In genomic region chr4:13542577-13543042, GRCh38 we compare ENCODE assay signal across 13 cellular contexts. TPM values are rescaled to one million over a fixed set of nuclear protein-coding genes. Genes with fewer than 3 reads are reported as not detected.
DNase-seq lines count a peak whose midpoint lies in the region; FAIRE-seq and TF ChIP-seq lines count a peak whose summit lies in the region.
"Had no signal": no experiment of that assay in that cellular context is flagged by ENCODE, and none has a peak within 500 bp of the region (broad histone marks: within the 10 kb centered on the region; RNA-seq: fewer than 3 reads in every experiment).

No MANE protein-coding gene starts in this region.

- no peak overlapping the region for H2BK5ac ChIP-seq in H1 (ENCODE audit: low read depth, low read length)

- H3K79me1 ChIP-seq in H1 (ENCODE audit: low read depth, low read length): no peaks in the 10 kb centered on the region

- DNase-seq in HuH-7.5 (ENCODE audit: low spot score) (peak; percentile 22), H1 (ENCODE audit: low read depth in 1 of 2, low spot score in 2 of 2) (peak in 1 of 2 experiments; percentile 60), neural progenitor cell (ENCODE audit: low spot score) (no peak), HCEC 1CT (no peak), COLO668 (lab: John Stamatoyannopoulos, UW; ENCODE audit: unreplicated experiment) (no peak), MV-4-11 (lab: John Stamatoyannopoulos, UW) (no peak), H54 (ENCODE audit: insufficient read length, low spot score) (no peak)
- DNase-seq: GOT3, NCI-H524 treated with DMSO at 0.1 percent for 48 hours, Right ventricle myocardium superior had no signal

- FAIRE-seq in H1 (lab: Jason Lieb, UNC) (no peak), H54 (lab: Jason Lieb, UNC) (no peak)

- H4K20me1 ChIP-seq in DOHH2 (ENCODE audit: control insufficient read depth, insufficient read depth, low read depth, low read length) (no peaks in the 10 kb centered on the region), H1 (replicated peaks in 1 of 2; ENCODE audit: control insufficient read depth in 1 of 2, insufficient read depth in 2 of 2, low read length in 2 of 2) (peaks cover 4 to 25% of the 10 kb centered on the region in 2 experiments), neural progenitor cell (ENCODE audit: low read depth) (peaks cover 80% of the 10 kb centered on the region)

- H2BK12ac ChIP-seq in H1 (ENCODE audit: low read depth, low read length): peak overlapping the region; percentile 45; the same call in 1 of the 2 replicates

- no peak for TF ChIP-seq RAD21 in H1 (IDR thresholded peaks at IDR 0.05 in 1 of 2, conservative IDR thresholded peaks at IDR 0.05 in 1 of 2; ENCODE audit: low read depth in 2 of 2, low read length in 2 of 2)

- H2AFZ ChIP-seq in H1 (ENCODE audit: low read length) (no peak overlapping the region), neural progenitor cell (replicated peaks) (no peak overlapping the region)

- H3K9me3 ChIP-seq in DOHH2 (ENCODE audit: control insufficient read depth, insufficient read depth, low read length) (no peaks in the 10 kb centered on the region), H1 (ENCODE audit: insufficient read depth in 2 of 2, low read depth in 1 of 2, low read length in 1 of 2) (no peaks in the 10 kb centered on the region; a peak in 1 of 4 replicates), neural progenitor cell (ENCODE audit: low read depth) (no peaks in the 10 kb centered on the region)
- H3K9me3 ChIP-seq: ascending aorta had no signal

- H3K4me1 ChIP-seq in DOHH2 (ENCODE audit: control insufficient read depth, low read length) (peaks cover 25% of the 10 kb centered on the region), H1 (replicated peaks in 1 of 4; ENCODE audit: control insufficient read depth in 3 of 4, insufficient read depth in 4 of 4, low read length in 3 of 4) (peaks cover 7 to 27% (median 21%) of the 10 kb centered on the region in 4 experiments), neural progenitor cell (no peaks in the 10 kb centered on the region)

- no peaks in the 10 kb centered on the region for H3K9me2 ChIP-seq in DOHH2 (replicated peaks; ENCODE audit: control insufficient read depth, low read length)

- H3K9ac ChIP-seq in H1 (replicated peaks in 1 of 4; ENCODE audit: extremely low read depth in 1 of 4, low read depth in 3 of 4, low read length in 3 of 4) (no peak overlapping the region), neural progenitor cell (no peak overlapping the region)

- peak overlapping the region; percentile 86 for H3K4me3 Mint-ChIP-seq in neural progenitor cell

- peaks cover 10% of the 10 kb centered on the region for H3K23me2 ChIP-seq in H1 (ENCODE audit: low read depth, low read length)

- H3K27me3 ChIP-seq in DOHH2 (ENCODE audit: control insufficient read depth, low read length) (peaks cover 66% of the 10 kb centered on the region), H1 (replicated peaks in 1 of 4; ENCODE audit: control insufficient read depth in 3 of 4, extremely low read depth in 1 of 4, insufficient read depth in 3 of 4, low read length in 3 of 4) (peaks cover 80 to 100% (median 90%) of the 10 kb centered on the region in 4 experiments), neural progenitor cell (peaks cover 100% of the 10 kb centered on the region)

- TF ChIP-seq POLR2A in H1 (IDR thresholded peaks at IDR 0.05; ENCODE audit: control extremely low read depth in 1 of 2, low read depth in 2 of 2, low read length in 2 of 2) (no peak), H54 (IDR thresholded peaks at IDR 0.05; ENCODE audit: low read depth, low read length) (no peak)

- no peak for TF ChIP-seq EP300 in H1 (IDR thresholded peaks at IDR 0.05; ENCODE audit: borderline replicate concordance in 1 of 2, low read depth in 2 of 2, low read length in 2 of 2)

- no peak overlapping the region for H3K56ac ChIP-seq in H1 (replicated peaks; ENCODE audit: insufficient read length, low read depth, low read length)

- H4K8ac ChIP-seq in H1 (ENCODE audit: extremely low read depth, insufficient read depth, low read length): no peak overlapping the region

- H3K14ac ChIP-seq in H1 (ENCODE audit: insufficient read length): no peak overlapping the region

- peaks cover 37% of the 10 kb centered on the region for H3K4me1 Mint-ChIP-seq in neural progenitor cell

- H2AK5ac ChIP-seq in H1 (ENCODE audit: low read depth, low read length): no peak overlapping the region

- no peak overlapping the region; the same call in 1 of the 2 replicates for H3K18ac ChIP-seq in H1 (ENCODE audit: extremely low read depth, low read length)

- no peak overlapping the region for H2BK120ac ChIP-seq in H1 (replicated peaks; ENCODE audit: low read depth, low read length)

- no peak overlapping the region for H3K27ac Mint-ChIP-seq in neural progenitor cell

- H3K4me2 ChIP-seq in DOHH2 (ENCODE audit: low read length) (peak overlapping the region; percentile 36; the same call in 1 of the 2 replicates), H1 (ENCODE audit: insufficient read depth in 1 of 2, low read depth in 2 of 2, low read length in 2 of 2) (peak overlapping the region; percentile 62 to 69), neural progenitor cell (peak overlapping the region; percentile 62)

- no peak overlapping the region for H2BK15ac ChIP-seq in H1 (ENCODE audit: low read length)

- no peak overlapping the region for H4K91ac ChIP-seq in H1 (replicated peaks; ENCODE audit: insufficient read length, low read length)

- H3K79me2 ChIP-seq in DOHH2 (ENCODE audit: control insufficient read depth, low read length) (no peaks in the 10 kb centered on the region), H1 (ENCODE audit: control insufficient read depth in 1 of 2, insufficient read depth in 2 of 2, low read length in 2 of 2) (no peaks in the 10 kb centered on the region), neural progenitor cell (ENCODE audit: low read depth) (no peaks in the 10 kb centered on the region)

- POLR2A ChIA-PET in H1 (lab: Charles Lee; ENCODE audit: partially characterized antibody): interaction anchor here (1.0 to 5.1 kb wide), 4 partner anchors 12 to 59 kb away, joined by 5 to 37 read pairs (median 14); partner anchors contain the start of gene RAB28

- CTCF ChIA-PET in H1 (lab: Charles Lee; ENCODE audit: partially characterized antibody): interaction anchor here (0.9 to 6.2 kb wide), 8 partner anchors 8 to 689 kb away, joined by 3 to 132 read pairs (median 6); no protein-coding TSS in a partner anchor

- H2BK20ac ChIP-seq in H1 (ENCODE audit: low read length): no peak overlapping the region

- no peak overlapping the region for H4K5ac ChIP-seq in H1 (ENCODE audit: insufficient read length, low read depth, low read length)

- H3F3A ChIP-seq in DOHH2 (ENCODE audit: control insufficient read depth, insufficient read depth): peaks cover 7% of the 10 kb centered on the region; the same call in 1 of the 2 replicates
- peaks cover 43% of the 10 kb centered on the region for H3F3A ChIP-seq in neural progenitor cell (ENCODE audit: low read depth)

- no peak overlapping the region for H3K23ac ChIP-seq in H1 (ENCODE audit: insufficient read length)

- H3K4me3 ChIP-seq in DOHH2 (ENCODE audit: low read length) (0 out of 2 replicates have a peak overlapping the region, but pooled peaks have one; percentile 34), H1 (ENCODE audit: extremely low read depth in 1 of 4, insufficient read depth in 2 of 4, low read depth in 3 of 4, low read length in 4 of 4) (peak overlapping the region in 1 of 4 experiments; percentile 49; a peak in 2 of 8 replicates), neural progenitor cell (peak overlapping the region; percentile 15)
- H3K4me3 ChIP-seq: ascending aorta had no signal

- H3K27ac ChIP-seq in DOHH2 (ENCODE audit: low read depth, low read length): no peak overlapping the region
- H3K27ac ChIP-seq in H1 (ENCODE audit: low read depth, low read length): no peak overlapping the region
- no peak overlapping the region for H3K27ac ChIP-seq in neural progenitor cell
- H3K27ac ChIP-seq: ascending aorta had no signal

- 7% methylated on average over 27 of the region's 27 CpGs; no CpG with 5 or more reads in 1 of the 2 experiments for WGBS in H1 (ENCODE audit: extremely low coverage in 1 of 2, insufficient coverage in 1 of 2, insufficient read length in 1 of 2, insufficient replicate concordance in 2 of 2, low coverage in 1 of 2, low lambda C conversion rate in 2 of 2, missing lambda C conversion rate in 1 of 2), 2 experiments

- TF ChIP-seq CTCF in DOHH2 (IDR thresholded peaks at IDR 0.05; ENCODE audit: low read depth, low read length, poor library complexity, severe bottlenecking) (no peak), H1 (IDR thresholded peaks at IDR 0.05; ENCODE audit: control extremely low read depth in 1 of 3, insufficient read depth in 1 of 3, low read depth in 1 of 3, low read length in 3 of 3) (no peak), neural progenitor cell (IDR thresholded peaks at IDR 0.05) (no peak)

- H3K36me3 ChIP-seq in DOHH2 (ENCODE audit: control insufficient read depth, low read length) (no peaks in the 10 kb centered on the region), H1 (ENCODE audit: control insufficient read depth in 2 of 4, insufficient read depth in 4 of 4, low read length in 3 of 4) (peaks cover 0 to 11% (median 0%) of the 10 kb centered on the region in 4 experiments; a peak in 1 of 8 replicates), neural progenitor cell (no peaks in the 10 kb centered on the region)
- H3K36me3 ChIP-seq: ascending aorta had no signal

- H3K4ac ChIP-seq in H1 (replicated peaks; ENCODE audit: insufficient read length, low read depth, low read length): no peak overlapping the region

- H3K36me3 Mint-ChIP-seq in neural progenitor cell: peaks cover 5% of the 10 kb centered on the region

- H3K9me3 Mint-ChIP-seq in neural progenitor cell: peaks cover 8% of the 10 kb centered on the region

- peaks cover 76% of the 10 kb centered on the region for H3K27me3 Mint-ChIP-seq in neural progenitor cell (ENCODE audit: insufficient read depth, low read depth)

RNA-seq across cellular contexts. Expression of gene NKX3-2, which starts 1.7 kb away (rescaled TPM):
- total RNA-seq in H1 (2021; fragmentation: NEBNext Ultra II Directional; extraction: Animal tissue kit (Norgen Biotek cat#: 25700)): 0.11 and 0.13 TPM in 2 replicates
- 0.03 TPM in 1 of 2 replicates, not detected in the other for polyA plus RNA-seq in H1 (2011; rRNA removed)
- 0.03 TPM for polyA plus RNA-seq in H1 (2011; cell fraction: cytosol; rRNA removed)
- 0.06 TPM for polyA plus RNA-seq in H1 (2011; cell fraction: nucleus; rRNA removed)
- polyA plus RNA-seq in H1 (2012, experiment 1 of 2): 0.07 TPM in 1 of 4 replicates, not detected in the others
- not detected for polyA plus RNA-seq in H1 (2012, experiment 2 of 2)
- 0.06 TPM for polyA plus RNA-seq in H1 (2013, experiment 1 of 2)
- 0.06 TPM for polyA plus RNA-seq in H1 (2013, experiment 2 of 2)
- not detected in 2 replicates for polyA minus RNA-seq in H1 (2011; rRNA and poly(A)+ RNA removed)
- not detected for polyA minus RNA-seq in H1 (2011; cell fraction: cytosol; rRNA and poly(A)+ RNA removed)
- not detected for polyA minus RNA-seq in H1 (2011; cell fraction: nucleus; rRNA and poly(A)+ RNA removed)
- total RNA-seq in neural progenitor cell (ENCODE audit: low replicate concordance): 0.40 TPM in 1 of 2 replicates, not detected in the other
- total RNA-seq: ascending aorta, left lobe of liver, Right ventricle myocardium superior had no signal

RNA-seq across cellular contexts. Expression of gene RAB28, which starts 58.5 kb away (rescaled TPM):
- 18.7 and 20.8 TPM in 2 replicates for total RNA-seq in H1 (2021; fragmentation: NEBNext Ultra II Directional; extraction: Animal tissue kit (Norgen Biotek cat#: 25700))
- polyA plus RNA-seq in H1 (2011; rRNA removed): 10.5 and 16.0 TPM in 2 replicates
- polyA plus RNA-seq in H1 (2011; cell fraction: cytosol; rRNA removed): 18.4 TPM
- 8.2 TPM for polyA plus RNA-seq in H1 (2011; cell fraction: nucleus; rRNA removed)
- polyA plus RNA-seq in H1 (2012, experiment 1 of 2): 11.5 to 18.1 TPM (median 12.6 TPM) in 4 replicates
- 3.0 TPM for polyA plus RNA-seq in H1 (2012, experiment 2 of 2)
- polyA plus RNA-seq in H1 (2013, experiment 1 of 2): 13.7 TPM
- 13.7 TPM for polyA plus RNA-seq in H1 (2013, experiment 2 of 2)
- 8.5 and 10.3 TPM in 2 replicates for polyA minus RNA-seq in H1 (2011; rRNA and poly(A)+ RNA removed)
- polyA minus RNA-seq in H1 (2011; cell fraction: cytosol; rRNA and poly(A)+ RNA removed): 7.0 TPM
- 23.5 TPM for polyA minus RNA-seq in H1 (2011; cell fraction: nucleus; rRNA and poly(A)+ RNA removed)
- total RNA-seq in neural progenitor cell (ENCODE audit: low replicate concordance): 49.6 and 67.3 TPM in 2 replicates
